In the genomic region with DNA sequence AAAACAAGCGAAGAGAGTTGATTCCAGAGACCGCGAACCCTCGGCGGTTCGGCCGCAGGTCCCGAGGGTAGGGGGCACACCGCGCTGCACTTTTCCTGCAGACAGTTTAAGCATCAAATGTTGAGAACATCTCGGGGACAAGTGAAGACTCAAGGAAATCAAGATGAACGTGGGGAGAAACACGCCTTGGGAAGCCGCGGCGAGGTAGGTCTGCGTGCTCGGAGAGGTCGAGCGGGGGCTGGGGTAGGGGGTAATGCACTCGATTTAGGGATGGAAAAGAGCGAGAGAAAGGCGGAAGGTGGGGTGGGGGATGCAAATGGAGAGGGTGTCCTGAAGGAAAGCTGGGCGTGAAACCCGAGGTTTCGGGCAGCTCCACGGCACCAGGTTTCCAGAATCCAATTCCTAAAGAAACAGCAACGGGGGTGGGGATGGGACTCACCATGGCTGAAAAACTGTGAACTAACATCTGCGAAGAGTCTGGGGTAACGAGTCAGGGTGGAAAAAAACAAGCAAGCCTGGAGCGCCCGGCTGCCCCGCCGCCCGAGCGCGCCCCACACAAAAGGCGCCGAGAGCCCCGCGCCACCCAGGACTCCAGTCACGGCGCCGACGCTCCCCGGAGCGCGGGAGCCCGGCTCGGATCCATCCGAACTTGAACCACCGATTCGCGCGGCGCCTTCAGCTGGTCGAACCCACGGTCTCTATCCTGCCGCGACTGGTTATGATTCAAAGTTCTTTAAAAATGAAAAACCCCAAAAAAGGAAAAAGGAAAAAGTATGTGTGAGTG, we compare ENCODE assay signal across 8 cellular contexts. TPM values are rescaled to one million over a fixed set of nuclear protein-coding genes. Genes with fewer than 3 reads are reported as not detected.
DNase-seq lines count a peak whose midpoint lies in the region; ATAC-seq and TF ChIP-seq lines count a peak whose summit lies in the region.

No MANE protein-coding gene starts in this region.

- ATAC-seq in HG03108 (IDR thresholded peaks at IDR 0.05; ENCODE audit: unreplicated experiment) (no peak), GM21528 (IDR thresholded peaks at IDR 0.05; ENCODE audit: low FRiP score, unreplicated experiment) (no peak)

- H3K9me3 ChIP-seq in osteoblast (ENCODE audit: low read depth, low read length): no peaks in the 10 kb centered on the region

- H3K4me3 ChIP-seq in GM12865 (ENCODE audit: low read depth, low read length): peak overlapping the region; percentile 63
- peak overlapping the region; percentile 84 for H3K4me3 ChIP-seq in epithelial cell of esophagus (ENCODE audit: low read length)
- H3K4me3 ChIP-seq in osteoblast (ENCODE audit: insufficient read depth, low read length): peak overlapping the region; percentile 77

- H3K27ac ChIP-seq in osteoblast (ENCODE audit: low read depth, low read length): no peak overlapping the region

- peak overlapping the region; percentile 95 for H3K4me2 ChIP-seq in osteoblast (ENCODE audit: insufficient read depth, low read length)

- TF ChIP-seq CTCF in GM12865 (IDR thresholded peaks at IDR 0.05; ENCODE audit: insufficient read depth, low read depth, low read length, missing control alignments) (no peak), epithelial cell of esophagus (IDR thresholded peaks at IDR 0.05; ENCODE audit: insufficient read depth, low read depth, low read length, missing control alignments) (no peak), osteoblast (IDR thresholded peaks at IDR 0.05; ENCODE audit: extremely low read depth, low read depth, low read length) (no peak)

- H2AFZ ChIP-seq in osteoblast (ENCODE audit: low read length): peak overlapping the region; percentile 89

- DNase-seq in GM12865 (ENCODE audit: low read depth) (no peak), NCI-H748 treated with DMSO at 0.1 percent for 48 hours (lab: John Stamatoyannopoulos, UW) (peak; percentile 45), epithelial cell of esophagus (ENCODE audit: low read depth) (no peak), osteoblast (ENCODE audit: insufficient read length, low spot score, missing footprints) (no peak), mesenteric fat pad (ENCODE audit: low spot score) (no peak)
- no peak for DNase-seq in activated effector memory CD4-positive, alpha-beta T cell treated with Interleukin-2 at 50 U/mL for 16 hours

- no peaks in the 10 kb centered on the region for H3K79me2 ChIP-seq in osteoblast (ENCODE audit: insufficient read depth, low read length)

- peaks cover 94% of the 10 kb centered on the region for H3K27me3 ChIP-seq in osteoblast (ENCODE audit: insufficient read depth, low read length)

- H4K20me1 ChIP-seq in osteoblast (ENCODE audit: insufficient read depth, low read length): no peaks in the 10 kb centered on the region

- H3K36me3 ChIP-seq in osteoblast (ENCODE audit: insufficient read depth, low read length): no peaks in the 10 kb centered on the region

- H3K4me1 ChIP-seq in osteoblast (ENCODE audit: insufficient read depth, low read length): peaks cover 8% of the 10 kb centered on the region

RNA-seq across cellular contexts. Expression of a gene that starts 3.6 kb away (rescaled TPM):
- total RNA-seq in osteoblast (under 0.01 and 0.36 TPM in 2 replicates), mesenteric fat pad (1.9 TPM)
